ENCODE assay signal across 1 cellular context in genomic region chr2:68294187-68294586, GRCh38.
TF ChIP-seq lines count a peak whose summit lies in the region.

No MANE protein-coding gene starts in this region.

TF ChIP-seq in GM23338, 12 proteins besides CTCF, POLR2A, EP300 and RAD21 (continued from another document):
- TF ChIP-seq ZNF462 (CRISPR knock-in tag; IDR thresholded peaks at IDR 0.05), result no peak
- TF ChIP-seq ETS1 (IDR thresholded peaks at IDR 0.05), result no peak
- no peak for TF ChIP-seq REST (IDR thresholded peaks at IDR 0.05; ENCODE audit: unreplicated experiment)
- no peak for TF ChIP-seq JUNB (IDR thresholded peaks at IDR 0.05; ENCODE audit: unreplicated experiment)
- no peak for TF ChIP-seq ZNF331 (CRISPR knock-in tag; IDR thresholded peaks at IDR 0.05; ENCODE audit: low read depth)
- no peak for TF ChIP-seq NANOG (IDR thresholded peaks at IDR 0.05; ENCODE audit: borderline replicate concordance)
- TF ChIP-seq STAT1 (IDR thresholded peaks at IDR 0.05; ENCODE audit: unreplicated experiment), result no peak
- TF ChIP-seq POLR2AphosphoS5 (IDR thresholded peaks at IDR 0.05; ENCODE audit: low read depth), result no peak
- TF ChIP-seq CREB1 (CRISPR knock-in tag; IDR thresholded peaks at IDR 0.05; ENCODE audit: low read depth), result no peak
